Comparison of ENCODE assay signal across 9 cellular contexts in the genomic region with DNA sequence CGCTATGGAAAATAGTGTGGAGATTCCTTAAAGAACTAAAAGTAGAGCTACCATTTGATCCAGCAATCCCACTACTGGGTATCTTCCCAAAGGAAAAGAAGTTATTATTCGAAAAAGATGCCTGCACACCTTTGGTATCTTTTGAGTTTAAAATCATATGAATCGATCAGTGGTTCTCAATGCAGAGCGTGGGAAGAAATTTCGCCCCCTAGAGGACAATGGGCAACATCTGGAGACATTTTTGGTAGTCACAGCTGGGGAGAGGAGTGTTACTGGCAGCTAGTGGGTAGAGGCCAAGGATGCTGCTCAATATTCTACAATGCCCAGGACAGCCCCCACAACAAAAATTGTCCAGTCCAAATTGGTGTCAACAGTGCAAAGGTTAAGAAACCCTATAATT.
DNase-seq lines count a peak whose midpoint lies in the region; ATAC-seq and TF ChIP-seq lines count a peak whose summit lies in the region.
"Had no signal": no experiment of that assay in that cellular context is flagged by ENCODE, and none has a peak within 500 bp of the region (broad histone marks: within the 10 kb centered on the region; RNA-seq: fewer than 3 reads in every experiment).

No MANE protein-coding gene starts in this region.

- H3K9me3 Mint-ChIP-seq in activated naive CD4-positive, alpha-beta T cell treated with anti-CD3 and anti-CD28 coated beads for 36 hours, result no peaks in the 10 kb centered on the region
- H3K9me3 Mint-ChIP-seq in T-cell, result no peaks in the 10 kb centered on the region

- no peaks in the 10 kb centered on the region for H3K9me3 ChIP-seq in sigmoid colon
- H3K9me3 ChIP-seq: upper lobe of left lung had no signal

- ATAC-seq in HG02973 (IDR thresholded peaks at IDR 0.05; ENCODE audit: unreplicated experiment) (peak; percentile 67), HG03045 (IDR thresholded peaks at IDR 0.05; ENCODE audit: unreplicated experiment) (no peak), T-cell (replicated peaks in 1 of 4) (no peak)

- WGBS in sigmoid colon, 2 donors, result 78 to 81% methylated on average over 5 of the region's 5 CpGs

- TF ChIP-seq EP300 in sigmoid colon (IDR thresholded peaks at IDR 0.05), result no peak

- TF ChIP-seq CTCF in sigmoid colon (IDR thresholded peaks at IDR 0.05), result no peak

- H3K4me1 Mint-ChIP-seq in activated naive CD4-positive, alpha-beta T cell treated with anti-CD3 and anti-CD28 coated beads for 36 hours (ENCODE audit: low read depth), result no peaks in the 10 kb centered on the region
- H3K4me1 Mint-ChIP-seq in T-cell, result no peaks in the 10 kb centered on the region

- peaks cover 18% of the 10 kb centered on the region for H3K27me3 Mint-ChIP-seq in activated naive CD4-positive, alpha-beta T cell treated with anti-CD3 and anti-CD28 coated beads for 36 hours (ENCODE audit: low read depth)
- H3K27me3 Mint-ChIP-seq in T-cell, result peaks cover 15 to 22% of the 10 kb centered on the region in 2 donors

- POLR2A ChIA-PET in T-cell (lab: Charles Lee), result no interaction called here

- H3K36me3 ChIP-seq in sigmoid colon, result no peaks in the 10 kb centered on the region
- H3K36me3 ChIP-seq: upper lobe of left lung had no signal

- H3K27ac ChIP-seq in sigmoid colon, result no peak overlapping the region
- H3K27ac ChIP-seq: upper lobe of left lung had no signal

- no peaks in the 10 kb centered on the region for H3K4me1 ChIP-seq in sigmoid colon
- H3K4me1 ChIP-seq: upper lobe of left lung had no signal

- H3K4me3 Mint-ChIP-seq in activated naive CD4-positive, alpha-beta T cell treated with anti-CD3 and anti-CD28 coated beads for 36 hours, result no peak overlapping the region
- no peak overlapping the region for H3K4me3 Mint-ChIP-seq in T-cell

- H3K36me3 Mint-ChIP-seq in activated naive CD4-positive, alpha-beta T cell treated with anti-CD3 and anti-CD28 coated beads for 36 hours (ENCODE audit: low read depth), result no peaks in the 10 kb centered on the region
- no peaks in the 10 kb centered on the region for H3K36me3 Mint-ChIP-seq in T-cell

- intact Hi-C loops in activated naive CD4-positive, alpha-beta T cell treated with anti-CD3 and anti-CD28 coated beads for 36 hours (cut with micrococcal nuclease), result loop anchor here (5.0 kb wide), 1 partner anchor 519 kb away; no protein-coding TSS in a partner anchor
- intact Hi-C loops in sigmoid colon (cut with DNase I), result no loop called here

- no peak for TF ChIP-seq POLR2A in sigmoid colon (IDR thresholded peaks at IDR 0.05)

- no peaks in the 10 kb centered on the region for H3K27me3 ChIP-seq in sigmoid colon
- H3K27me3 ChIP-seq: upper lobe of left lung had no signal

- no peak overlapping the region for H3K27ac Mint-ChIP-seq in activated naive CD4-positive, alpha-beta T cell treated with anti-CD3 and anti-CD28 coated beads for 36 hours
- no peak overlapping the region for H3K27ac Mint-ChIP-seq in T-cell

- peak; percentile 46 for DNase-seq in activated naive CD4-positive, alpha-beta T cell treated with anti-CD3 and anti-CD28 coated beads for 36 hours
- DNase-seq in activated naive CD4-positive, alpha-beta T cell treated with Interleukin-2 at 50 U/mL for 16 hours, result no peak
- DNase-seq in activated CD4-positive, alpha-beta T cell treated with anti-CD3 and anti-CD28 coated beads, Interleukin-2, amount 50 U/mL, for 48 hours, result peak; percentile 6 to 31
- peak; percentile 30 for DNase-seq in stimulated activated CD8-positive, alpha-beta memory T cell treated with anti-CD3 and anti-CD28 coated beads, Interleukin-4, amount 100 ng/mL, for 48 hours
- DNase-seq in sigmoid colon (no peak), T-cell (no peak)
- DNase-seq: upper lobe of left lung had no signal

- no peak overlapping the region for H3K4me3 ChIP-seq in sigmoid colon
- H3K4me3 ChIP-seq: upper lobe of left lung had no signal

- CTCF ChIA-PET in activated naive CD4-positive, alpha-beta T cell treated with anti-CD3 and anti-CD28 coated beads for 36 hours (lab: Charles Lee), result interaction anchor here (1.0 to 1.8 kb wide), 2 partner anchors 9 to 66 kb away, joined by 3 to 7 read pairs; no protein-coding TSS in a partner anchor
- CTCF ChIA-PET in T-cell (lab: Charles Lee), result interaction anchor here in 1 of 2 donors (0.6 kb wide), 2 partner anchors 31 to 551 kb away, joined by 4 read pairs; no protein-coding TSS in a partner anchor

Comparison
In these comparisons a context has a peak if more than half of its experiments do, and no peak if none do; other contexts are left out.
1. DNase-seq: peak in activated naive CD4-positive, alpha-beta T cell treated with anti-CD3 and anti-CD28 coated beads for 36 hours (single experiment), activated CD4-positive, alpha-beta T cell treated with anti-CD3 and anti-CD28 coated beads, Interleukin-2, amount 50 U/mL, for 48 hours (2 of 2) and stimulated activated CD8-positive, alpha-beta memory T cell treated with anti-CD3 and anti-CD28 coated beads, Interleukin-4, amount 100 ng/mL, for 48 hours (single experiment); none in activated naive CD4-positive, alpha-beta T cell treated with Interleukin-2 at 50 U/mL for 16 hours (single experiment), sigmoid colon (single experiment) and T-cell (0 of 34).